Comparison of ENCODE assay signal across 16 cellular contexts in genomic region chr4:145546556-145546955, GRCh38.
A peak's percentile ranks its signal among the peaks of the same experiment; 100 is the strongest.
DNase-seq lines count a peak whose midpoint lies in the region; ATAC-seq lines count a peak whose summit lies in the region.
"Had no signal": no experiment of that assay in that cellular context is flagged by ENCODE, and none has a peak within 500 bp of the region (broad histone marks: within the 10 kb centered on the region; RNA-seq: fewer than 3 reads in every experiment).

No MANE protein-coding gene starts in this region.

- in situ Hi-C loops in KBM-7 (cut with MboI; ENCODE audit: low pct_unique_long_range_greater_than_20kb, low sequenced_read_pairs): no loop called here

- H3K27ac ChIP-seq in SK-N-MC: peak overlapping the region; percentile 4; the same call in 1 of the 2 replicates
- H3K27ac ChIP-seq in epithelial cell of prostate: peak overlapping the region; percentile 83
- H3K27ac ChIP-seq in skeletal muscle tissue (ENCODE audit: low read depth, low read length): peak overlapping the region; percentile 1

- no peaks in the 10 kb centered on the region for H3K9me3 ChIP-seq in SK-N-MC (ENCODE audit: low read depth, low read length)
- no peaks in the 10 kb centered on the region for H3K9me3 ChIP-seq in skeletal muscle tissue (ENCODE audit: control insufficient read depth in 3 of 3, low read length in 3 of 3)
- H3K9me3 ChIP-seq: thyroid gland had no signal

- no peak overlapping the region for H3K4me3 ChIP-seq in SK-N-MC
- H3K4me3 ChIP-seq in skeletal muscle tissue (ENCODE audit: low read length in 3 of 3): no peak overlapping the region
- H3K4me3 ChIP-seq: thyroid gland had no signal

- DNase-seq in SK-N-MC (ENCODE audit: low read depth, low spot score) (no peak), epithelial cell of prostate (ENCODE audit: low read depth, low spot score) (no peak), KBM-7 (no peak), posterior cingulate gyrus (no peak), GM19240 (ENCODE audit: insufficient read length, low spot score) (no peak)
- DNase-seq: activated CD8-positive, alpha-beta memory T cell treated with anti-CD3 and anti-CD28 coated beads, Interleukin-2, amount 50 U/mL, for 4 hours; activated naive CD4-positive, alpha-beta T cell treated with anti-CD3 and anti-CD28 coated beads, Interleukin-2, amount 10 ng/mL, durations not matched to agents 7 days and 5 days; DND-41; NCI-H1105; NCI-H446 treated with DMSO at 0.1 percent for 48 hours; nucleus accumbens; thyroid gland had no signal

- ATAC-seq in GM19351 (IDR thresholded peaks at IDR 0.05; ENCODE audit: unreplicated experiment) (peak; percentile 48), HG03565 (IDR thresholded peaks at IDR 0.05; ENCODE audit: unreplicated experiment) (no peak)
- ATAC-seq: activated CD4-positive, CD25-positive, alpha-beta regulatory T cell treated with anti-CD3 and anti-CD28 coated beads, Interleukin-2, amount 50 U/mL, for 24 hours had no signal

- intact Hi-C loops in posterior cingulate gyrus (cut with DNase I): no loop called here

- peaks cover 36% of the 10 kb centered on the region for H3K36me3 ChIP-seq in SK-N-MC (ENCODE audit: insufficient read depth, low read length)
- peaks cover 0 to 8% (median 3%) of the 10 kb centered on the region in 3 donors for H3K36me3 ChIP-seq in skeletal muscle tissue (ENCODE audit: control insufficient read depth in 3 of 3, insufficient read depth in 3 of 3, low read length in 3 of 3)
- H3K36me3 ChIP-seq: thyroid gland had no signal

- no peaks in the 10 kb centered on the region for H3K27me3 ChIP-seq in skeletal muscle tissue (ENCODE audit: control insufficient read depth in 3 of 3, insufficient read depth in 3 of 3, low read length in 3 of 3)
- H3K27me3 ChIP-seq: thyroid gland had no signal

- peaks cover 0 to 7% (median 2%) of the 10 kb centered on the region in 3 donors for H3K4me1 ChIP-seq in skeletal muscle tissue (ENCODE audit: control insufficient read depth in 3 of 3, insufficient read depth in 3 of 3, low read length in 3 of 3)

- H3K9ac ChIP-seq in SK-N-MC (ENCODE audit: insufficient read length) (no peak overlapping the region), skeletal muscle tissue (ENCODE audit: low read depth in 1 of 3, low read length in 3 of 3) (no peak overlapping the region)

Comparison
In these comparisons a context has a peak if more than half of its experiments do, and no peak if none do; other contexts are left out.
1. H3K27ac ChIP-seq: peak in every context shown above with its lines; median percentile 83 in epithelial cell of prostate; 4 in SK-N-MC; 1 in skeletal muscle tissue.